ENCODE assay signal across 8 cellular contexts in genomic region chr1:154627247-154628121, GRCh38. TPM values are rescaled to one million over a fixed set of nuclear protein-coding genes. Genes with fewer than 3 reads are reported as not detected.
DNase-seq lines count a peak whose midpoint lies in the region; ATAC-seq and TF ChIP-seq lines count a peak whose summit lies in the region.

No MANE protein-coding gene starts in this region.

- peak; percentile 48 for ATAC-seq in GM21528 (IDR thresholded peaks at IDR 0.05; ENCODE audit: low FRiP score, unreplicated experiment)
- peak; percentile 76 for ATAC-seq in naive thymus-derived CD8-positive, alpha-beta T cell
- ATAC-seq in stimulated activated effector memory CD8-positive, alpha-beta T cell treated with anti-CD3 and anti-CD28 coated beads, Interleukin-12 subunit alpha, Interleukin-12 subunit beta, amount 100 ng/mL, for 72 hours = peak; percentile 80

- POLR2A ChIA-PET in RWPE1 (lab: Yijun Ruan, JAX; ENCODE audit: low non-redundant PET) = no interaction called here
- POLR2A ChIA-PET in naive thymus-derived CD8-positive, alpha-beta T cell (lab: Charles Lee) = interaction anchor here (0.6 to 5.5 kb wide), 8 partner anchors 10 to 994 kb away, joined by 3 to 63 read pairs (median 3); partner anchors contain the start of genes ADAR and CHTOP

- intact Hi-C loops in activated T-helper 2 cell treated with anti-CD3 and anti-CD28 coated beads, Interferon-gamma antibody, Interleukin-2, Interleukin-4, amounts not matched to agents 10 μg/mL and 5 μg/mL and 100 μg/mL, durations not matched to agents 14 hours and 24 hours and 36 hours (cut with micrococcal nuclease) = loop anchor here (1.0 to 5.0 kb wide), 2 partner anchors 19 to 120 kb away; partner anchors contain the start of gene ADAR

- peak overlapping the region; percentile 99 for H3K4me3 Mint-ChIP-seq in activated T-helper 2 cell treated with anti-CD3 and anti-CD28 coated beads, Interferon-gamma antibody, Interleukin-2, Interleukin-4, amounts not matched to agents 10 μg/mL and 5 μg/mL and 100 μg/mL, durations not matched to agents 14 hours and 24 hours and 36 hours (ENCODE audit: low read depth)
- peak overlapping the region; percentile 84 to 100 (median 98) for H3K4me3 Mint-ChIP-seq in naive thymus-derived CD8-positive, alpha-beta T cell
- H3K4me3 Mint-ChIP-seq in stimulated activated effector memory CD8-positive, alpha-beta T cell treated with anti-CD3 and anti-CD28 coated beads, Interleukin-12 subunit alpha, Interleukin-12 subunit beta, amount 100 ng/mL, for 72 hours = peak overlapping the region; percentile 94

- H3K27me3 Mint-ChIP-seq in activated T-helper 2 cell treated with anti-CD3 and anti-CD28 coated beads, Interferon-gamma antibody, Interleukin-2, Interleukin-4, amounts not matched to agents 10 μg/mL and 5 μg/mL and 100 μg/mL, durations not matched to agents 14 hours and 24 hours and 36 hours (ENCODE audit: low read depth) = peaks cover 17% of the 10 kb centered on the region
- H3K27me3 Mint-ChIP-seq in naive thymus-derived CD8-positive, alpha-beta T cell = peaks cover 0 to 9% (median 3%) of the 10 kb centered on the region in 5 donors

- no peak for TF ChIP-seq CTCF in RWPE1 (conservative IDR thresholded peaks at IDR 0.05; ENCODE audit: low read depth)

- CTCF ChIA-PET in RWPE1 (lab: Yijun Ruan, JAX) = no interaction called here

- H3K4me1 Mint-ChIP-seq in activated T-helper 2 cell treated with anti-CD3 and anti-CD28 coated beads, Interferon-gamma antibody, Interleukin-2, Interleukin-4, amounts not matched to agents 10 μg/mL and 5 μg/mL and 100 μg/mL, durations not matched to agents 14 hours and 24 hours and 36 hours (ENCODE audit: low read depth) = peaks cover 37% of the 10 kb centered on the region
- peaks cover 18 to 49% (median 47%) of the 10 kb centered on the region in 4 donors for H3K4me1 Mint-ChIP-seq in naive thymus-derived CD8-positive, alpha-beta T cell
- H3K4me1 Mint-ChIP-seq in stimulated activated effector memory CD8-positive, alpha-beta T cell treated with anti-CD3 and anti-CD28 coated beads, Interleukin-12 subunit alpha, Interleukin-12 subunit beta, amount 100 ng/mL, for 72 hours = peaks cover 31% of the 10 kb centered on the region

- peaks cover 44% of the 10 kb centered on the region for H3K36me3 Mint-ChIP-seq in activated T-helper 2 cell treated with anti-CD3 and anti-CD28 coated beads, Interferon-gamma antibody, Interleukin-2, Interleukin-4, amounts not matched to agents 10 μg/mL and 5 μg/mL and 100 μg/mL, durations not matched to agents 14 hours and 24 hours and 36 hours (ENCODE audit: low read depth)
- peaks cover 11 to 23% (median 19%) of the 10 kb centered on the region in 3 donors for H3K36me3 Mint-ChIP-seq in naive thymus-derived CD8-positive, alpha-beta T cell
- peaks cover 43% of the 10 kb centered on the region for H3K36me3 Mint-ChIP-seq in stimulated activated effector memory CD8-positive, alpha-beta T cell treated with anti-CD3 and anti-CD28 coated beads, Interleukin-12 subunit alpha, Interleukin-12 subunit beta, amount 100 ng/mL, for 72 hours

- DNase-seq in CMK (ENCODE audit: low read depth) = peak; percentile 83
- peak; percentile 89 for DNase-seq in LoVo (ENCODE audit: low spot score)
- peak; percentile 85 for DNase-seq in RWPE1 (ENCODE audit: low spot score)
- peak; percentile 86 for DNase-seq in activated T-helper 2 cell treated with anti-CD3 and anti-CD28 coated beads, Interferon-gamma antibody, Interleukin-2, Interleukin-4, amounts not matched to agents 10 μg/mL and 5 μg/mL and 100 μg/mL, durations not matched to agents 14 hours and 24 hours and 36 hours (ENCODE audit: low spot score)
- DNase-seq in fibroblast of peridontal ligament (ENCODE audit: extremely low read depth) = peak; percentile 92
- peak; percentile 74 to 96 (median 92) for DNase-seq in naive thymus-derived CD8-positive, alpha-beta T cell
- peak; percentile 91 to 96 for DNase-seq in stimulated activated effector memory CD8-positive, alpha-beta T cell treated with anti-CD3 and anti-CD28 coated beads, Interleukin-12 subunit alpha, Interleukin-12 subunit beta, amount 100 ng/mL, for 72 hours (ENCODE audit: low spot score in 2 of 2)

- H3K9me3 Mint-ChIP-seq in activated T-helper 2 cell treated with anti-CD3 and anti-CD28 coated beads, Interferon-gamma antibody, Interleukin-2, Interleukin-4, amounts not matched to agents 10 μg/mL and 5 μg/mL and 100 μg/mL, durations not matched to agents 14 hours and 24 hours and 36 hours = peaks cover 10% of the 10 kb centered on the region
- peaks cover 0 to 17% (median 9%) of the 10 kb centered on the region in 9 donors for H3K9me3 Mint-ChIP-seq in naive thymus-derived CD8-positive, alpha-beta T cell
- peaks cover 6% of the 10 kb centered on the region for H3K9me3 Mint-ChIP-seq in stimulated activated effector memory CD8-positive, alpha-beta T cell treated with anti-CD3 and anti-CD28 coated beads, Interleukin-12 subunit alpha, Interleukin-12 subunit beta, amount 100 ng/mL, for 72 hours

- peak overlapping the region; percentile 84 for H3K27ac ChIP-seq in RWPE1

- H3K27ac Mint-ChIP-seq in activated T-helper 2 cell treated with anti-CD3 and anti-CD28 coated beads, Interferon-gamma antibody, Interleukin-2, Interleukin-4, amounts not matched to agents 10 μg/mL and 5 μg/mL and 100 μg/mL, durations not matched to agents 14 hours and 24 hours and 36 hours = peak overlapping the region; percentile 98
- H3K27ac Mint-ChIP-seq in naive thymus-derived CD8-positive, alpha-beta T cell = peak overlapping the region; percentile 92 to 100 (median 100)
- peak overlapping the region; percentile 96 for H3K27ac Mint-ChIP-seq in stimulated activated effector memory CD8-positive, alpha-beta T cell treated with anti-CD3 and anti-CD28 coated beads, Interleukin-12 subunit alpha, Interleukin-12 subunit beta, amount 100 ng/mL, for 72 hours

RNA-seq across cellular contexts. Expression of gene ADAR, which starts 19.5 kb away (rescaled TPM):
- 267 and 282 TPM in 2 replicates for total RNA-seq in activated T-helper 2 cell treated with anti-CD3 and anti-CD28 coated beads, Interferon-gamma antibody, Interleukin-2, Interleukin-4, amounts not matched to agents 10 μg/mL and 5 μg/mL and 100 μg/mL, durations not matched to agents 14 hours and 24 hours and 36 hours
- total RNA-seq in naive thymus-derived CD8-positive, alpha-beta T cell = 100 to 1,000 TPM; 219 to 251 TPM
- polyA plus RNA-seq in naive thymus-derived CD8-positive, alpha-beta T cell = 100 to 1,000 TPM in 2 of 3 donors, 10 to 100 TPM in 1; 93.2 to 132 (median 115) TPM

RNA-seq across cellular contexts. Expression of gene CHRNB2, which starts 59.9 kb away (rescaled TPM):
- total RNA-seq in activated T-helper 2 cell treated with anti-CD3 and anti-CD28 coated beads, Interferon-gamma antibody, Interleukin-2, Interleukin-4, amounts not matched to agents 10 μg/mL and 5 μg/mL and 100 μg/mL, durations not matched to agents 14 hours and 24 hours and 36 hours = not detected in 2 replicates
- not detected for total RNA-seq in naive thymus-derived CD8-positive, alpha-beta T cell
- under 1 TPM in 1 of 3 donors, not detected in 2; 0.03 TPM for polyA plus RNA-seq in naive thymus-derived CD8-positive, alpha-beta T cell

Comparison
In these comparisons a context has a peak if more than half of its experiments do, and no peak if none do; other contexts are left out.
1. Peak in every context shown above with its lines: DNase-seq, ATAC-seq and H3K27ac ChIP-seq.